8 cellular contexts compared by ENCODE assay signal in genomic region chr17:4940625-4941021, GRCh38. TPM values are rescaled to one million over a fixed set of nuclear protein-coding genes. Genes with fewer than 3 reads are reported as not detected.
DNase-seq lines count a peak whose midpoint lies in the region; ATAC-seq and TF ChIP-seq lines count a peak whose summit lies in the region.

No MANE protein-coding gene starts in this region.

- H3K27ac ChIP-seq in SK-N-MC, result peak overlapping the region; percentile 97
- H3K27ac ChIP-seq in mesodermal cell (ENCODE audit: low read depth, low read length, severe bottlenecking), result peak overlapping the region; percentile 93
- H3K27ac ChIP-seq in uterus, result peak overlapping the region; percentile 95 to 98

- DNase-seq in SK-N-MC (ENCODE audit: low read depth, low spot score), result no peak
- no peak for DNase-seq in cardiac fibroblast (ENCODE audit: low read depth in 2 of 2)
- no peak for DNase-seq in uterus
- DNase-seq in NCI-H1417 (lab: John Stamatoyannopoulos, UW), result no peak

- H3K36me3 ChIP-seq in ES-I3 (ENCODE audit: insufficient read depth, low read length), result peaks cover 4% of the 10 kb centered on the region
- H3K36me3 ChIP-seq in SK-N-MC (ENCODE audit: insufficient read depth, low read length), result peaks cover 54% of the 10 kb centered on the region
- H3K36me3 ChIP-seq in mesodermal cell (ENCODE audit: control insufficient read depth, insufficient read depth, low read length), result peaks cover 67% of the 10 kb centered on the region
- H3K36me3 ChIP-seq in uterus, result no peaks in the 10 kb centered on the region

- no peaks in the 10 kb centered on the region for H3K27me3 ChIP-seq in uterus

- peak overlapping the region; percentile 87 for H3K4me3 ChIP-seq in SK-N-MC
- peak overlapping the region; percentile 87 to 97 for H3K4me3 ChIP-seq in cardiac fibroblast (replicated peaks in 1 of 2; ENCODE audit: low read depth in 2 of 2, low read length in 2 of 2)
- H3K4me3 ChIP-seq in mesodermal cell (ENCODE audit: extremely low read depth, insufficient read depth, low read length, poor library complexity, severe bottlenecking), result peak overlapping the region; percentile 81
- peak overlapping the region; percentile 90 to 92 for H3K4me3 ChIP-seq in uterus

- H3K9me3 ChIP-seq in ES-I3 (ENCODE audit: control insufficient read depth, insufficient read depth, low read length), result no peaks in the 10 kb centered on the region
- H3K9me3 ChIP-seq in SK-N-MC (ENCODE audit: low read depth, low read length), result no peaks in the 10 kb centered on the region
- H3K9me3 ChIP-seq in mesodermal cell (ENCODE audit: control insufficient read depth, low read length), result no peaks in the 10 kb centered on the region
- no peaks in the 10 kb centered on the region for H3K9me3 ChIP-seq in uterus

- 0% methylated on average over 5 to 8 of the region's 21 CpGs for WGBS in mesodermal cell (ENCODE audit: insufficient coverage in 2 of 2), 2 experiments

- ATAC-seq in HG03565 (IDR thresholded peaks at IDR 0.05; ENCODE audit: unreplicated experiment), result no peak
- ATAC-seq in GM18861 (IDR thresholded peaks at IDR 0.05; ENCODE audit: unreplicated experiment), result no peak

- H3K9ac ChIP-seq in ES-I3 (ENCODE audit: low read depth, low read length), result peak overlapping the region; percentile 98
- peak overlapping the region; percentile 95 for H3K9ac ChIP-seq in SK-N-MC (ENCODE audit: insufficient read length)

- no peak for TF ChIP-seq CTCF in cardiac fibroblast (IDR thresholded peaks at IDR 0.05; ENCODE audit: low read depth, low read length)
- TF ChIP-seq CTCF in uterus (IDR thresholded peaks at IDR 0.05), result no peak

- no peak for TF ChIP-seq POLR2A in uterus (IDR thresholded peaks at IDR 0.05)

- H3K4me1 ChIP-seq in ES-I3 (ENCODE audit: insufficient read depth, low read length), result peaks cover 16% of the 10 kb centered on the region
- H3K4me1 ChIP-seq in mesodermal cell (ENCODE audit: control insufficient read depth, insufficient read depth, low read length, poor library complexity, severe bottlenecking), result peaks cover 46% of the 10 kb centered on the region
- H3K4me1 ChIP-seq in uterus, result peaks cover 19 to 20% of the 10 kb centered on the region in 2 donors

- intact Hi-C loops in uterus (cut with DNase I; ENCODE audit: low total_unique reads), result no loop called here

RNA-seq across cellular contexts. Expression of gene RNF167, which starts 0.6 kb away (rescaled TPM):
- 89.9 TPM for polyA plus RNA-seq in mesodermal cell (2013, experiment 1 of 2)
- polyA plus RNA-seq in mesodermal cell (2013, experiment 2 of 2), result 77.0 TPM
- 100 to 1,000 TPM in 1 of 4 donors, 10 to 100 TPM in 3; 14.8 to 100 (median 53.1) TPM for total RNA-seq in uterus

RNA-seq across cellular contexts. Expression of gene SLC25A11, which starts 0.8 kb away (rescaled TPM):
- 52.8 TPM for polyA plus RNA-seq in mesodermal cell (2013, experiment 1 of 2)
- polyA plus RNA-seq in mesodermal cell (2013, experiment 2 of 2), result 49.4 TPM
- 10 to 100 TPM in 3 of 4 donors, 1 to 10 TPM in 1; 9.5 to 58.2 (median 42.9) TPM for total RNA-seq in uterus

RNA-seq across cellular contexts. Expression of gene PFN1, which starts 7.7 kb away (rescaled TPM):
- polyA plus RNA-seq in mesodermal cell (2013, experiment 1 of 2), result 1,660 TPM
- 1,258 TPM for polyA plus RNA-seq in mesodermal cell (2013, experiment 2 of 2)
- 100 to 1,000 TPM; 170 to 396 (median 304) TPM for total RNA-seq in uterus

RNA-seq across cellular contexts. Expression of gene GP1BA, which starts 8.5 kb away (rescaled TPM):
- polyA plus RNA-seq in mesodermal cell (2013, experiment 1 of 2), result 0.26 TPM
- polyA plus RNA-seq in mesodermal cell (2013, experiment 2 of 2), result 0.15 TPM
- total RNA-seq in uterus, result not detected

RNA-seq across cellular contexts. Expression of gene ENO3, which starts 10.3 kb away (rescaled TPM):
- polyA plus RNA-seq in mesodermal cell (2013, experiment 1 of 2), result 28.8 TPM
- 26.2 TPM for polyA plus RNA-seq in mesodermal cell (2013, experiment 2 of 2)
- total RNA-seq in uterus, result 1 to 10 TPM in 3 of 4 donors, not detected in 1; 2.8 to 3.7 (median 3.6) TPM
